Comparison of ENCODE assay signal across 16 cellular contexts in genomic region chr1:238738942-238739341, GRCh38.
DNase-seq lines count a peak whose midpoint lies in the region; ATAC-seq and TF ChIP-seq lines count a peak whose summit lies in the region.
"Had no signal": no experiment of that assay in that cellular context is flagged by ENCODE, and none has a peak within 500 bp of the region (broad histone marks: within the 10 kb centered on the region; RNA-seq: fewer than 3 reads in every experiment).

No MANE protein-coding gene starts in this region.

- ATAC-seq in HG02973 (IDR thresholded peaks at IDR 0.05; ENCODE audit: unreplicated experiment) (no peak), GM21447 (IDR thresholded peaks at IDR 0.05; ENCODE audit: unreplicated experiment) (no peak)
- ATAC-seq: K562 had no signal

- DNase-seq in ACHN (peak; percentile 3), HFFc6 (no peak), fibroblast of peridontal ligament (ENCODE audit: extremely low read depth) (peak; percentile 30), Peyer's patch (no peak)
- DNase-seq in stimulated activated CD4-positive, alpha-beta T cell treated with anti-CD3 and anti-CD28 coated beads, Interleukin-4, amount 100 ng/mL, for 24 hours: no peak
- DNase-seq: 8988T, Caco-2, GM23248, NCI-H146, NCI-H226, NCI-H69, Right ventricle myocardium superior had no signal

- H3K36me3 Mint-ChIP-seq in HFFc6 (ENCODE audit: low read depth): no peaks in the 10 kb centered on the region

- TF ChIP-seq CTCF in HFFc6 (IDR thresholded peaks at IDR 0.05) (no peak), Peyer's patch (IDR thresholded peaks at IDR 0.05) (no peak)

- H3K9me3 ChIP-seq in neuron (ENCODE audit: low read length) (no peaks in the 10 kb centered on the region), Peyer's patch (no peaks in the 10 kb centered on the region)
- H3K9me3 ChIP-seq: Caco-2 had no signal

- in situ Hi-C loops in ACHN (cut with HindIII; ENCODE audit: low pct_ligation_motif_present, low pct_unique_long_range_greater_than_20kb, low sequenced_read_pairs): no loop called here

- no peaks in the 10 kb centered on the region for H3K9me3 Mint-ChIP-seq in HFFc6

- H3K4me1 ChIP-seq in neuron (ENCODE audit: insufficient read depth, low read length) (no peaks in the 10 kb centered on the region), Peyer's patch (no peaks in the 10 kb centered on the region)
- H3K4me1 ChIP-seq: Caco-2 had no signal

- H2AFZ ChIP-seq in neuron (ENCODE audit: low read depth, low read length): peak overlapping the region; percentile 54
- H2AFZ ChIP-seq: GM23248 had no signal

- no peaks in the 10 kb centered on the region for H3K27me3 Mint-ChIP-seq in HFFc6 (ENCODE audit: insufficient read depth)

- H3K36me3 ChIP-seq in neuron (ENCODE audit: insufficient read depth, low read length) (no peaks in the 10 kb centered on the region), Peyer's patch (no peaks in the 10 kb centered on the region)

- TF ChIP-seq POLR2A in Peyer's patch (IDR thresholded peaks at IDR 0.05): no peak

- H3K27me3 ChIP-seq in neuron (ENCODE audit: insufficient read depth, low read length) (no peaks in the 10 kb centered on the region), Peyer's patch (no peaks in the 10 kb centered on the region)

- peaks cover 32% of the 10 kb centered on the region; the same call in 1 of the 2 replicates for H3K4me1 Mint-ChIP-seq in HFFc6 (ENCODE audit: low read depth)

- peak overlapping the region; percentile 35; the same call in 1 of the 2 replicates for H3K4me3 Mint-ChIP-seq in HFFc6

- H3K4me3 ChIP-seq in neuron (ENCODE audit: low read length) (no peak overlapping the region), Peyer's patch (no peak overlapping the region)
- H3K4me3 ChIP-seq: GM23248, K562 had no signal

- H3K27ac ChIP-seq in Peyer's patch: no peak overlapping the region
- H3K27ac ChIP-seq: GM23248 had no signal

- H3K27ac Mint-ChIP-seq in HFFc6: peak overlapping the region; percentile 9; the same call in 1 of the 2 replicates

Comparison
In these comparisons a context has a peak if more than half of its experiments do, and no peak if none do; other contexts are left out.
1. DNase-seq: peak in ACHN (single experiment) and fibroblast of peridontal ligament (single experiment); none in HFFc6 (single experiment), stimulated activated CD4-positive, alpha-beta T cell treated with anti-CD3 and anti-CD28 coated beads, Interleukin-4, amount 100 ng/mL, for 24 hours (single experiment) and Peyer's patch (0 of 3).